In genomic region chr3:48439820-48440589, GRCh38 we compare ENCODE assay signal across 8 cellular contexts. TPM values are rescaled to one million over a fixed set of nuclear protein-coding genes. Genes with fewer than 3 reads are reported as not detected.
A peak's percentile ranks its signal among the peaks of the same experiment; 100 is the strongest.
DNase-seq lines count a peak whose midpoint lies in the region; ATAC-seq and TF ChIP-seq lines count a peak whose summit lies in the region.

A gene with protein sequence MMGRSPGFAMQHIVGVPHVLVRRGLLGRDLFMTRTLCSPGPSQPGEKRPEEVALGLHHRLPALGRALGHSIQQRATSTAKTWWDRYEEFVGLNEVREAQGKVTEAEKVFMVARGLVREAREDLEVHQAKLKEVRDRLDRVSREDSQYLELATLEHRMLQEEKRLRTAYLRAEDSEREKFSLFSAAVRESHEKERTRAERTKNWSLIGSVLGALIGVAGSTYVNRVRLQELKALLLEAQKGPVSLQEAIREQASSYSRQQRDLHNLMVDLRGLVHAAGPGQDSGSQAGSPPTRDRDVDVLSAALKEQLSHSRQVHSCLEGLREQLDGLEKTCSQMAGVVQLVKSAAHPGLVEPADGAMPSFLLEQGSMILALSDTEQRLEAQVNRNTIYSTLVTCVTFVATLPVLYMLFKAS (minus strand): TSS chr3:48440119. CDS start chr3:48435128, 4,991 bp downstream.
Gene TMA7 (plus strand): TSS chr3:48440257. CDS start chr3:48440297, 40 bp downstream.

- WGBS in esophagus muscularis mucosa = under 1% methylated on average over 39 of the region's 54 CpGs

- H3K9me3 ChIP-seq in DND-41 (ENCODE audit: insufficient read depth, low read length, severe bottlenecking) = no peaks in the 10 kb centered on the region
- no peaks in the 10 kb centered on the region for H3K9me3 ChIP-seq in Karpas-422 (ENCODE audit: low read length)
- H3K9me3 ChIP-seq in esophagus muscularis mucosa = no peaks in the 10 kb centered on the region
- H3K9me3 ChIP-seq in muscle layer of duodenum (ENCODE audit: control insufficient read depth in 1 of 2, low read length in 2 of 2) = no peaks in the 10 kb centered on the region

- TF ChIP-seq CTCF in DND-41 (IDR thresholded peaks at IDR 0.05; ENCODE audit: borderline replicate concordance, extremely low read depth, low read length, poor library complexity, severe bottlenecking) = peak; percentile 10
- TF ChIP-seq CTCF in esophagus muscularis mucosa (IDR thresholded peaks at IDR 0.05) = no peak

- H3K27me3 ChIP-seq in DND-41 (ENCODE audit: insufficient read depth, low read length, poor library complexity) (no peaks in the 10 kb centered on the region), Karpas-422 (ENCODE audit: low read length) (no peaks in the 10 kb centered on the region), esophagus muscularis mucosa (no peaks in the 10 kb centered on the region), muscle layer of duodenum (ENCODE audit: low read depth, low read length) (no peaks in the 10 kb centered on the region)

- peaks cover 46% of the 10 kb centered on the region for H3K4me1 ChIP-seq in DND-41 (ENCODE audit: insufficient read depth, low read length)
- H3K4me1 ChIP-seq in Karpas-422 (ENCODE audit: low read length) = peaks cover 39% of the 10 kb centered on the region
- peaks cover 33 to 45% (median 43%) of the 10 kb centered on the region in 4 donors for H3K4me1 ChIP-seq in esophagus muscularis mucosa
- peaks cover 0 to 31% of the 10 kb centered on the region in 2 donors for H3K4me1 ChIP-seq in muscle layer of duodenum (ENCODE audit: control insufficient read depth in 1 of 2, insufficient read depth in 2 of 2, low read length in 2 of 2)

- no peak for TF ChIP-seq EP300 in esophagus muscularis mucosa (IDR thresholded peaks at IDR 0.05)

- TF ChIP-seq POLR2A in esophagus muscularis mucosa (IDR thresholded peaks at IDR 0.05; ENCODE audit: low read depth) = peak; percentile 91

- H3K9me2 ChIP-seq in Karpas-422 (replicated peaks; ENCODE audit: insufficient read depth, low read length) = no peaks in the 10 kb centered on the region

- H3K4me2 ChIP-seq in DND-41 (ENCODE audit: insufficient read depth, low read length) (peak within 1 kb of the TSS; percentile 89), Karpas-422 (ENCODE audit: low read depth, low read length, poor library complexity, severe bottlenecking) (peak within 1 kb of the TSS; percentile 91)

- H3K9ac ChIP-seq in DND-41 (ENCODE audit: low read depth, low read length) (peak within 1 kb of the TSS; percentile 78), Karpas-422 (ENCODE audit: low read length) (peak within 1 kb of the TSS; percentile 97)

- H3K79me2 ChIP-seq in DND-41 (ENCODE audit: insufficient read depth, low read length) (peaks cover 40% of the 10 kb centered on the region), Karpas-422 (ENCODE audit: low read length) (peaks cover 45% of the 10 kb centered on the region)

- intact Hi-C loops in esophagus muscularis mucosa (cut with DNase I) = loop anchor here (10.0 kb wide), 1 partner anchor 65 kb away; the partner anchor contains the start of gene SHISA5

- peak within 1 kb of the TSS; percentile 93 for H2AFZ ChIP-seq in DND-41 (ENCODE audit: low read depth, low read length)
- no peak within 1 kb of the TSS for H2AFZ ChIP-seq in Karpas-422 (ENCODE audit: low read length)

- H3K27ac ChIP-seq in DND-41 (ENCODE audit: low read length) = peak within 1 kb of the TSS; percentile 87
- peak within 1 kb of the TSS; percentile 69 for H3K27ac ChIP-seq in Karpas-422 (ENCODE audit: low read length)
- peak within 1 kb of the TSS; percentile 91 to 95 (median 92) for H3K27ac ChIP-seq in esophagus muscularis mucosa (replicated peaks in 1 of 4)
- peak within 1 kb of the TSS; percentile 90 for H3K27ac ChIP-seq in muscle layer of duodenum (ENCODE audit: low read length)

- peak; percentile 96 for ATAC-seq in DND-41 (ENCODE audit: insufficient read depth, low read depth)
- ATAC-seq in GM21825 (IDR thresholded peaks at IDR 0.05; ENCODE audit: unreplicated experiment) = peak; percentile 95

- peak within 1 kb of the TSS; percentile 47 to 87 for H3K4me3 ChIP-seq in DND-41 (ENCODE audit: low read depth in 1 of 2, low read length in 2 of 2)
- peak within 1 kb of the TSS; percentile 91 for H3K4me3 ChIP-seq in Karpas-422 (ENCODE audit: low read length)
- H3K4me3 ChIP-seq in esophagus muscularis mucosa = peak within 1 kb of the TSS; percentile 76 to 87 (median 79)
- H3K4me3 ChIP-seq in muscle layer of duodenum (ENCODE audit: low read depth in 1 of 2, low read length in 2 of 2) = peak within 1 kb of the TSS; percentile 84 to 88

- H4K20me1 ChIP-seq in DND-41 (ENCODE audit: insufficient read depth, low read length) (peaks cover 15% of the 10 kb centered on the region), Karpas-422 (ENCODE audit: insufficient read depth, low read depth, low read length) (no peaks in the 10 kb centered on the region; the same call in 1 of the 2 replicates)

- H3K36me3 ChIP-seq in DND-41 (ENCODE audit: insufficient read depth, low read length) (peaks cover 23% of the 10 kb centered on the region), Karpas-422 (ENCODE audit: insufficient read depth, low read length) (peaks cover 13% of the 10 kb centered on the region), esophagus muscularis mucosa (peaks cover 15 to 36% (median 24%) of the 10 kb centered on the region in 4 donors), muscle layer of duodenum (ENCODE audit: control insufficient read depth in 1 of 2, insufficient read depth in 2 of 2, low read length in 2 of 2) (peaks cover 0 to 22% of the 10 kb centered on the region in 2 donors)

- DNase-seq in DND-41 = peak; percentile 98
- peak; percentile 99 for DNase-seq in Karpas-422
- peak; percentile 98 for DNase-seq in RKO (ENCODE audit: low spot score)
- peak; percentile 97 for DNase-seq in activated T-helper 1 cell treated with Interleukin-2 at 50 U/mL for 16 hours (ENCODE audit: low read depth)
- DNase-seq in esophagus muscularis mucosa (ENCODE audit: extremely low spot score) = peak; percentile 100
- DNase-seq in stimulated activated CD8-positive, alpha-beta memory T cell treated with anti-CD3 and anti-CD28 coated beads, Interleukin-7, amount 100 ng/mL, for 4 hours (ENCODE audit: low read depth in 2 of 2) = peak; percentile 97 to 98

RNA-seq across cellular contexts. Expression of the first gene that starts in this region (rescaled TPM):
- total RNA-seq in Karpas-422 (2014; rRNA removed; shearing (Covaris generic); ENCODE audit: low replicate concordance) = 22.0 and 28.3 TPM in 2 replicates
- total RNA-seq in esophagus muscularis mucosa = 10 to 100 TPM; 15.6 to 26.6 (median 23.0) TPM

RNA-seq across cellular contexts. Expression of gene TMA7, which starts in this region (rescaled TPM):
- 300 and 483 TPM in 2 replicates for total RNA-seq in Karpas-422 (2014; rRNA removed; shearing (Covaris generic); ENCODE audit: low replicate concordance)
- 100 to 1,000 TPM; 167 to 270 (median 205) TPM for total RNA-seq in esophagus muscularis mucosa

Comparison
In these comparisons a context has a peak if more than half of its experiments do, and no peak if none do; other contexts are left out.
1. Peak in every context shown above with its lines: DNase-seq, ATAC-seq, H3K4me3 ChIP-seq and H3K27ac ChIP-seq.